ENCODE assay signal across 1 cellular context in genomic region chr3:94246136-94246535, GRCh38.
TF ChIP-seq lines count a peak whose summit lies in the region.

No MANE protein-coding gene starts in this region.

TF ChIP-seq in GM23338, 12 proteins besides CTCF, POLR2A, EP300 and RAD21 (continued from another document):
- TF ChIP-seq ZNF462 (CRISPR knock-in tag; IDR thresholded peaks at IDR 0.05) (no peak), REST (IDR thresholded peaks at IDR 0.05; ENCODE audit: unreplicated experiment) (no peak), NANOG (IDR thresholded peaks at IDR 0.05; ENCODE audit: borderline replicate concordance) (no peak), ETS1 (IDR thresholded peaks at IDR 0.05) (no peak), POLR2AphosphoS5 (IDR thresholded peaks at IDR 0.05; ENCODE audit: low read depth) (no peak), ZNF114 (CRISPR knock-in tag; IDR thresholded peaks at IDR 0.05) (no peak), JUNB (IDR thresholded peaks at IDR 0.05; ENCODE audit: unreplicated experiment) (no peak), ZNF331 (CRISPR knock-in tag; IDR thresholded peaks at IDR 0.05; ENCODE audit: low read depth) (no peak)
